ENCODE assay signal across 10 cellular contexts in genomic region chr13:49098771-49099512, GRCh38.
DNase-seq lines count a peak whose midpoint lies in the region; ATAC-seq and TF ChIP-seq lines count a peak whose summit lies in the region.
"Had no signal": no experiment of that assay in that cellular context is flagged by ENCODE, and none has a peak within 500 bp of the region (broad histone marks: within the 10 kb centered on the region; RNA-seq: fewer than 3 reads in every experiment).

No MANE protein-coding gene starts in this region.

- H4K20me1 ChIP-seq in DOHH2 (ENCODE audit: control insufficient read depth, insufficient read depth, low read depth, low read length) (no peaks in the 10 kb centered on the region), Karpas-422 (ENCODE audit: insufficient read depth, low read depth, low read length) (no peaks in the 10 kb centered on the region)

- TF ChIP-seq CTCF in DOHH2 (IDR thresholded peaks at IDR 0.05; ENCODE audit: low read depth, low read length, poor library complexity, severe bottlenecking) (peak; percentile 34), chondrocyte (IDR thresholded peaks at IDR 0.05) (peak; percentile 73)

- H3K79me2 ChIP-seq in DOHH2 (ENCODE audit: control insufficient read depth, low read length): no peaks in the 10 kb centered on the region
- no peaks in the 10 kb centered on the region for H3K79me2 ChIP-seq in Karpas-422 (ENCODE audit: low read length)

- H3K9me2 ChIP-seq in DOHH2 (replicated peaks; ENCODE audit: control insufficient read depth, low read length): no peaks in the 10 kb centered on the region
- no peaks in the 10 kb centered on the region for H3K9me2 ChIP-seq in Karpas-422 (replicated peaks; ENCODE audit: insufficient read depth, low read length)

- H3K4me3 Mint-ChIP-seq in chondrocyte (ENCODE audit: unreplicated experiment): no peak overlapping the region

- DNase-seq in Karpas-422 (peak; percentile 64), chondrocyte (ENCODE audit: low spot score) (no peak), NCI-H526 (lab: John Stamatoyannopoulos, UW) (no peak), NCI-H1048 (lab: John Stamatoyannopoulos, UW) (no peak)
- DNase-seq in activated CD4-positive, CD25-positive, alpha-beta regulatory T cell (lab: John Stamatoyannopoulos, UW): no peak
- DNase-seq: stimulated activated CD4-positive, alpha-beta T cell treated with anti-CD3 and anti-CD28 coated beads, Interleukin-4, amount 100 ng/mL, for 1 hour had no signal

- no peak for ATAC-seq in HG02970 (IDR thresholded peaks at IDR 0.05; ENCODE audit: low FRiP score, unreplicated experiment)

- H3K27me3 ChIP-seq in DOHH2 (ENCODE audit: control insufficient read depth, low read length): no peaks in the 10 kb centered on the region
- no peaks in the 10 kb centered on the region for H3K27me3 ChIP-seq in Karpas-422 (ENCODE audit: low read length)
- no peaks in the 10 kb centered on the region for H3K27me3 ChIP-seq in mucosa of stomach (ENCODE audit: control insufficient read depth, insufficient read depth, low read length)

- no peak overlapping the region for H3K4me3 ChIP-seq in DOHH2 (ENCODE audit: low read length)
- H3K4me3 ChIP-seq in Karpas-422 (ENCODE audit: low read length): no peak overlapping the region
- no peak overlapping the region for H3K4me3 ChIP-seq in mucosa of stomach (ENCODE audit: low read length)

- H3K4me1 Mint-ChIP-seq in chondrocyte (ENCODE audit: low read depth): peaks cover 29% of the 10 kb centered on the region

- H3K27ac ChIP-seq in DOHH2 (ENCODE audit: low read depth, low read length) (no peak overlapping the region), Karpas-422 (ENCODE audit: low read length) (no peak overlapping the region)

- H3K9me3 Mint-ChIP-seq in chondrocyte (ENCODE audit: low read depth): no peaks in the 10 kb centered on the region
- H3K9me3 Mint-ChIP-seq: activated naive CD4-positive, alpha-beta T cell treated with anti-CD3 and anti-CD28 coated beads, Interleukin-2, amount 50 U/mL, for 72 hours had no signal

- no peaks in the 10 kb centered on the region for H3K9me3 ChIP-seq in DOHH2 (ENCODE audit: control insufficient read depth, insufficient read depth, low read length)
- no peaks in the 10 kb centered on the region for H3K9me3 ChIP-seq in Karpas-422 (ENCODE audit: low read length)
- no peaks in the 10 kb centered on the region for H3K9me3 ChIP-seq in mucosa of stomach (ENCODE audit: control insufficient read depth, low read length)

- H3K36me3 Mint-ChIP-seq in chondrocyte (ENCODE audit: low read depth): no peaks in the 10 kb centered on the region
- H3K36me3 Mint-ChIP-seq: activated naive CD4-positive, alpha-beta T cell treated with anti-CD3 and anti-CD28 coated beads, Interleukin-2, amount 50 U/mL, for 72 hours had no signal

- H3K4me2 ChIP-seq in DOHH2 (ENCODE audit: low read length) (no peak overlapping the region), Karpas-422 (ENCODE audit: low read depth, low read length, poor library complexity, severe bottlenecking) (peak overlapping the region; percentile 52)

- no peak overlapping the region for H2AFZ ChIP-seq in Karpas-422 (ENCODE audit: low read length)

- H3K27me3 Mint-ChIP-seq in chondrocyte (ENCODE audit: low read depth): no peaks in the 10 kb centered on the region

- no peaks in the 10 kb centered on the region for H3K4me1 ChIP-seq in DOHH2 (ENCODE audit: control insufficient read depth, low read length)
- peaks cover 35% of the 10 kb centered on the region for H3K4me1 ChIP-seq in Karpas-422 (ENCODE audit: low read length)
- H3K4me1 ChIP-seq in mucosa of stomach (ENCODE audit: control insufficient read depth, insufficient read depth, low read length): peaks cover 24% of the 10 kb centered on the region

- no peak overlapping the region for H3K9ac ChIP-seq in Karpas-422 (ENCODE audit: low read length)
- peak overlapping the region; percentile 48 for H3K9ac ChIP-seq in mucosa of stomach (ENCODE audit: low read length)

- peak overlapping the region; percentile 75 for H3K27ac Mint-ChIP-seq in chondrocyte (ENCODE audit: unreplicated experiment)

- no peaks in the 10 kb centered on the region for H3K36me3 ChIP-seq in DOHH2 (ENCODE audit: control insufficient read depth, low read length)
- no peaks in the 10 kb centered on the region for H3K36me3 ChIP-seq in Karpas-422 (ENCODE audit: insufficient read depth, low read length)
- no peaks in the 10 kb centered on the region for H3K36me3 ChIP-seq in mucosa of stomach (ENCODE audit: control insufficient read depth, insufficient read depth, low read length)

- no peaks in the 10 kb centered on the region for H3F3A ChIP-seq in DOHH2 (ENCODE audit: control insufficient read depth, insufficient read depth)
